Comparison of ENCODE assay signal across 8 cellular contexts in genomic region chr16:30895592-30896202, GRCh38. TPM values are rescaled to one million over a fixed set of nuclear protein-coding genes. Genes with fewer than 3 reads are reported as not detected.
DNase-seq lines count a peak whose midpoint lies in the region; FAIRE-seq lines count a peak whose summit lies in the region.
"Had no signal": no experiment of that assay in that cellular context is flagged by ENCODE, and none has a peak within 500 bp of the region (broad histone marks: within the 10 kb centered on the region; RNA-seq: fewer than 3 reads in every experiment).

No MANE protein-coding gene starts in this region.

- peak; percentile 86 for FAIRE-seq in HTR-8/SVneo (lab: Jason Lieb, UNC)
- FAIRE-seq: islet of Langerhans had no signal

- H3K27me3 ChIP-seq in adipocyte (replicated peaks; ENCODE audit: control insufficient read depth, insufficient read depth, low read length) (no peaks in the 10 kb centered on the region), stomach smooth muscle (ENCODE audit: control insufficient read depth in 1 of 2, insufficient read depth in 2 of 2, low read length in 2 of 2) (no peaks in the 10 kb centered on the region)

- H3K4me3 ChIP-seq in adipocyte (ENCODE audit: low read length) = peak overlapping the region; percentile 83
- peak overlapping the region; percentile 85 for H3K4me3 ChIP-seq in iPS-18c (ENCODE audit: insufficient read depth, low read depth, low read length)
- peak overlapping the region; percentile 81 to 83 for H3K4me3 ChIP-seq in stomach smooth muscle (ENCODE audit: low read length in 2 of 2)

- H3K9ac ChIP-seq in adipocyte (ENCODE audit: low read length) = peak overlapping the region; percentile 94
- H3K9ac ChIP-seq in stomach smooth muscle (ENCODE audit: low read length in 2 of 2) = peak overlapping the region; percentile 94 to 97

- H3K4me1 ChIP-seq in adipocyte (ENCODE audit: control insufficient read depth, insufficient read depth, low read length) (peaks cover 32% of the 10 kb centered on the region), stomach smooth muscle (ENCODE audit: control insufficient read depth, insufficient read depth, low read length) (peaks cover 45% of the 10 kb centered on the region)

- DNase-seq in HTR-8/SVneo (ENCODE audit: insufficient read length, low spot score) (no peak), adipocyte (ENCODE audit: low read depth) (no peak), COR-L47 (lab: John Stamatoyannopoulos, UW) (no peak), mesenteric fat pad (ENCODE audit: low spot score) (no peak)
- no peak for DNase-seq in stimulated activated CD4-positive, alpha-beta T cell treated with anti-CD3 and anti-CD28 coated beads, Interleukin-15, amount 100 ng/mL, for 24 hours

- no peaks in the 10 kb centered on the region for H3K36me3 ChIP-seq in adipocyte (ENCODE audit: control insufficient read depth, insufficient read depth, low read length, severe bottlenecking)
- peaks cover 3 to 4% of the 10 kb centered on the region in 2 donors for H3K36me3 ChIP-seq in stomach smooth muscle (ENCODE audit: control insufficient read depth in 2 of 2, insufficient read depth in 2 of 2, low read length in 2 of 2)

- H3K27ac ChIP-seq in stomach smooth muscle (ENCODE audit: low read length) = peak overlapping the region; percentile 99

- H3K9me3 ChIP-seq in adipocyte (ENCODE audit: control insufficient read depth, low read length) = no peaks in the 10 kb centered on the region
- no peaks in the 10 kb centered on the region for H3K9me3 ChIP-seq in iPS-18c (ENCODE audit: control insufficient read depth, insufficient read depth, low read length)
- H3K9me3 ChIP-seq in stomach smooth muscle (ENCODE audit: control insufficient read depth in 2 of 2, low read length in 2 of 2) = no peaks in the 10 kb centered on the region

RNA-seq across cellular contexts. Expression of gene CTF1, which starts 0.7 kb away (rescaled TPM):
- total RNA-seq in mesenteric fat pad = 4.9 TPM

RNA-seq across cellular contexts. Expression of gene BCL7C, which starts 1.8 kb away (rescaled TPM):
- 21.3 TPM for total RNA-seq in mesenteric fat pad

RNA-seq across cellular contexts. Expression of gene FBXL19, which starts 27.7 kb away (rescaled TPM):
- total RNA-seq in mesenteric fat pad = 11.4 TPM

RNA-seq across cellular contexts. Expression of gene ORAI3, which starts 53.2 kb away (rescaled TPM):
- 17.9 TPM for total RNA-seq in mesenteric fat pad
